ENCODE assay signal across 18 cellular contexts in the genomic region with DNA sequence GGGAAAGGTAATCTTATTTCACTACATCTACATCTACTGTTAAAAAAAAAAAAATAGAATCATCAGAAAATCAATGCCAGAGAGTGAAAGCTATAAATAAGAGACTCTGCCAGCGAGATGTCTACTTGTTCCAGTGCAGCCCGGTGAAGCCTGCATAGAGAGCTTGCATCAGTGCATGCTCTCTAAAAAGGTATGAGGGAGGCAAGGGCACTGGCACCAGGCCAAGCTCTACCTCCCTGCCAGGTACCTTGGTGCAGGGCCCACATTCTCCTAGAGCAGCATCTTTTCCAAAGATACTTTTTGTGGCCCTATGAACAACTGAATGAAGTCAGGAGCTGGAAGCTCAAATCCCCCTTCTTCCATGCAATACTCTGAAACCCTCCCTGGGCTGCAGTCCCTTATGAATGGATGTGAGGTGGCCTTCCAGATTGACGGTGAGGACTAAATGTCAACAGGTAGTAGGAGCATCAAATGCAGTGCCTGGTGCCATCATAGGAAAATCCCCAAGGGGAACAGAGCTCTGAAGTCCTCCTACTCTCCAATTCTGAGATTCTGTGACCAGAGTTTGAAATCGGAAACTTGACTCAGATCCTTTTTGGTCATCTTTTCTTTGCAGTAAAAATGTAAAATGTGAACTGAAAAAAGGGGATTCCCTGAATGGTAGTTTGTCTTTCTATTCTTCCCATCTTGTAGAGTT.
DNase-seq lines count a peak whose midpoint lies in the region; ATAC-seq and TF ChIP-seq lines count a peak whose summit lies in the region.
"Had no signal": no experiment of that assay in that cellular context is flagged by ENCODE, and none has a peak within 500 bp of the region (broad histone marks: within the 10 kb centered on the region; RNA-seq: fewer than 3 reads in every experiment).

No MANE protein-coding gene starts in this region.

- no peak overlapping the region for H3K27ac ChIP-seq in body of pancreas
- H3K27ac ChIP-seq in heart left ventricle: peak overlapping the region in 2 of 12 donors; percentile 22 to 43
- H3K27ac ChIP-seq in ovary: no peak overlapping the region
- H3K27ac ChIP-seq: RWPE1, SK-N-MC had no signal

- CTCF ChIA-PET in activated CD4-positive, alpha-beta T cell treated with anti-CD3 and anti-CD28 coated beads for 36 hours (lab: Charles Lee): no interaction called here

- TF ChIP-seq CTCF in body of pancreas (IDR thresholded peaks at IDR 0.05) (no peak), mesothelial cell of epicardium (IDR thresholded peaks at IDR 0.05; ENCODE audit: unreplicated experiment) (no peak), heart left ventricle (IDR thresholded peaks at IDR 0.05) (no peak), ovary (IDR thresholded peaks at IDR 0.05) (no peak)

- no peak for TF ChIP-seq POLR2A in body of pancreas (IDR thresholded peaks at IDR 0.05)
- TF ChIP-seq POLR2A in heart left ventricle (IDR thresholded peaks at IDR 0.05): no peak
- no peak for TF ChIP-seq POLR2A in ovary (IDR thresholded peaks at IDR 0.05)

- H3K4me3 Mint-ChIP-seq in activated CD4-positive, alpha-beta T cell treated with anti-CD3 and anti-CD28 coated beads for 36 hours: no peak overlapping the region
- no peak overlapping the region for H3K4me3 Mint-ChIP-seq in mesothelial cell of epicardium
- H3K4me3 Mint-ChIP-seq: CD8-positive, alpha-beta T cell had no signal

- WGBS in body of pancreas, 2 donors: 79 to 92% methylated on average over 4 of the region's 4 CpGs
- 62 to 85% (median 76%) methylated on average over 4 of the region's 4 CpGs for WGBS in heart left ventricle, 4 donors
- WGBS in ovary, 3 donors: 85 to 91% (median 89%) methylated on average over 4 of the region's 4 CpGs

- H3K27me3 ChIP-seq in body of pancreas (no peaks in the 10 kb centered on the region), heart left ventricle (no peaks in the 10 kb centered on the region), ovary (no peaks in the 10 kb centered on the region)

- no peaks in the 10 kb centered on the region for H3K36me3 Mint-ChIP-seq in activated CD4-positive, alpha-beta T cell treated with anti-CD3 and anti-CD28 coated beads for 36 hours (ENCODE audit: low read depth)
- no peaks in the 10 kb centered on the region for H3K36me3 Mint-ChIP-seq in mesothelial cell of epicardium
- H3K36me3 Mint-ChIP-seq: CD8-positive, alpha-beta T cell had no signal

- TF ChIP-seq EP300 in ovary (IDR thresholded peaks at IDR 0.05): no peak

- H3K9me3 Mint-ChIP-seq in activated CD4-positive, alpha-beta T cell treated with anti-CD3 and anti-CD28 coated beads for 36 hours (ENCODE audit: low read depth): no peaks in the 10 kb centered on the region
- peaks cover 21% of the 10 kb centered on the region for H3K9me3 Mint-ChIP-seq in mesothelial cell of epicardium
- H3K9me3 Mint-ChIP-seq: CD8-positive, alpha-beta T cell had no signal

- POLR2A ChIA-PET in activated CD4-positive, alpha-beta T cell treated with anti-CD3 and anti-CD28 coated beads for 36 hours (lab: Charles Lee): no interaction called here

- H3K4me1 ChIP-seq in body of pancreas (no peaks in the 10 kb centered on the region), heart left ventricle (peaks cover 0 to 30% (median 14%) of the 10 kb centered on the region in 12 donors), ovary (ENCODE audit: insufficient read depth) (no peaks in the 10 kb centered on the region)

- H3K27ac Mint-ChIP-seq in activated CD4-positive, alpha-beta T cell treated with anti-CD3 and anti-CD28 coated beads for 36 hours: no peak overlapping the region
- H3K27ac Mint-ChIP-seq in mesothelial cell of epicardium: peak overlapping the region; percentile 17
- H3K27ac Mint-ChIP-seq: CD8-positive, alpha-beta T cell had no signal

- H3K27me3 Mint-ChIP-seq in activated CD4-positive, alpha-beta T cell treated with anti-CD3 and anti-CD28 coated beads for 36 hours: peaks cover 26% of the 10 kb centered on the region
- no peaks in the 10 kb centered on the region for H3K27me3 Mint-ChIP-seq in mesothelial cell of epicardium (ENCODE audit: low read depth)

- H3K4me1 Mint-ChIP-seq in activated CD4-positive, alpha-beta T cell treated with anti-CD3 and anti-CD28 coated beads for 36 hours: peaks cover 4% of the 10 kb centered on the region
- peaks cover 26% of the 10 kb centered on the region for H3K4me1 Mint-ChIP-seq in mesothelial cell of epicardium

- intact Hi-C loops in activated CD4-positive, alpha-beta T cell treated with anti-CD3 and anti-CD28 coated beads for 36 hours (cut with DNase I, micrococcal nuclease): no loop called here
- intact Hi-C loops in body of pancreas (cut with DNase I) (no loop called here), heart left ventricle (cut with DNase I) (no loop called here), ovary (cut with DNase I) (no loop called here)

- H3K4me3 ChIP-seq in body of pancreas (no peak overlapping the region), heart left ventricle (no peak overlapping the region), ovary (no peak overlapping the region)
- H3K4me3 ChIP-seq: SK-N-MC had no signal

- no peaks in the 10 kb centered on the region for H3K9me3 ChIP-seq in body of pancreas
- H3K9me3 ChIP-seq in heart left ventricle: peaks cover 0 to 5% (median 0%) of the 10 kb centered on the region in 12 donors
- no peaks in the 10 kb centered on the region for H3K9me3 ChIP-seq in ovary

- peak; percentile 7 for DNase-seq in activated CD4-positive, alpha-beta T cell treated with anti-CD3 and anti-CD28 coated beads for 36 hours
- DNase-seq in activated CD4-positive, alpha-beta T cell treated with anti-CD3 and anti-CD28 coated beads, Interleukin-2, amount 50 U/mL, for 1 hour: no peak
- DNase-seq in body of pancreas (peak; percentile 16 to 51 (median 26)), mesothelial cell of epicardium (ENCODE audit: low spot score in 2 of 2, unreplicated experiment in 2 of 2) (no peak), heart left ventricle (no peak), NCI-H345 treated with DMSO at 0.1 percent for 48 hours (lab: John Stamatoyannopoulos, UW; ENCODE audit: unreplicated experiment) (no peak), ovary (no peak)
- DNase-seq: AML-193; C1 segment of cervical spinal cord; CD8-positive, alpha-beta T cell; DMS153; NCI-H1105; NCI-H2081; NK-92 treated with Interleukin-12 subunit alpha and Interleukin-12 subunit beta, amount 100 ng/mL, for 24 hours; SHP77 treated with DMSO at 0.1 percent for 48 hours had no signal

- no peaks in the 10 kb centered on the region for H3K36me3 ChIP-seq in body of pancreas (replicated peaks in 1 of 2; ENCODE audit: insufficient read depth in 1 of 2, low read depth in 2 of 2)
- H3K36me3 ChIP-seq in heart left ventricle: no peaks in the 10 kb centered on the region
- no peaks in the 10 kb centered on the region for H3K36me3 ChIP-seq in ovary

- ATAC-seq in activated CD4-positive, alpha-beta T cell treated with anti-CD3 and anti-CD28 coated beads for 36 hours: peak; percentile 49
- ATAC-seq in body of pancreas (peak; percentile 21), heart left ventricle (no peak)
- ATAC-seq: CD8-positive, alpha-beta T cell; HCT116 had no signal

Comparison
In these comparisons a context has a peak if more than half of its experiments do, and no peak if none do; other contexts are left out.
1. DNase-seq: peak in activated CD4-positive, alpha-beta T cell treated with anti-CD3 and anti-CD28 coated beads for 36 hours (single experiment) and body of pancreas (4 of 4); none in activated CD4-positive, alpha-beta T cell treated with anti-CD3 and anti-CD28 coated beads, Interleukin-2, amount 50 U/mL, for 1 hour (single experiment), mesothelial cell of epicardium (0 of 2), heart left ventricle (0 of 5), NCI-H345 treated with DMSO at 0.1 percent for 48 hours (single experiment) and ovary (0 of 5).
2. ATAC-seq: peak in activated CD4-positive, alpha-beta T cell treated with anti-CD3 and anti-CD28 coated beads for 36 hours (single experiment) and body of pancreas (single experiment); none in heart left ventricle (0 of 4).